8 cellular contexts compared by ENCODE assay signal in genomic region chr1:190207733-190208132, GRCh38.
"Had no signal": no experiment of that assay in that cellular context is flagged by ENCODE, and none has a peak within 500 bp of the region (broad histone marks: within the 10 kb centered on the region; RNA-seq: fewer than 3 reads in every experiment).

No MANE protein-coding gene starts in this region.

- H3K4me3 ChIP-seq: GM12878 had no signal

- ATAC-seq: GM12878 had no signal

- FAIRE-seq: G401.6, GM12878, GM12891, GM12892, GM18507, GM19239 had no signal

- DNase-seq: GDM1, GF-D8 had no signal
